8 cellular contexts compared by ENCODE assay signal in the genomic region with DNA sequence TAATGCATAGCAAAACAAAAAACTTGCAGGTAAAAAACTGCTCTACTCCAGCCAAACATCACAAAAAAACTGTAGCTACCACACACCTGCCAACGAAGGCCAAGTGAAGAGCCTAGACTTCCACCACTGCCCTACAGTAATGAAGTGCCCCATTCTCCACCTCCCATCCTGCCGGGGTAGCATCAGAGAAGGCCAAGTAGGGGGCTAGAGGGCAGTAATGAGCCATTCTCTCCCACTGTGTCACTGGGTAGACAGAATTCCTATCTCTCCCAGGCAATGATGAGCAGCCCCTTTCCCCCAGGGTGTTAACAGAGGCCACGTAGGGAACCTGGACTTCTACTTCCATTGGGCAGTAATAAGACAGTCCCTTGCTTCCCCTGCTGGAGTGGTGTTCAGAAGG. TPM values are rescaled to one million over a fixed set of nuclear protein-coding genes. Genes with fewer than 3 reads are reported as not detected.
DNase-seq lines count a peak whose midpoint lies in the region; ATAC-seq and TF ChIP-seq lines count a peak whose summit lies in the region.

No MANE protein-coding gene starts in this region.

- H3K27ac ChIP-seq in brain microvascular endothelial cell (no peak overlapping the region), lower lobe of right lung (no peak overlapping the region)

- H3K27me3 ChIP-seq in brain microvascular endothelial cell (replicated peaks) (no peaks in the 10 kb centered on the region), lower lobe of right lung (ENCODE audit: low read depth) (no peaks in the 10 kb centered on the region)

- ATAC-seq in lower lobe of right lung = peak; percentile 71 to 74
- no peak for ATAC-seq in GM19397 (IDR thresholded peaks at IDR 0.05; ENCODE audit: unreplicated experiment)
- no peak for ATAC-seq in GM18502 (IDR thresholded peaks at IDR 0.05; ENCODE audit: poor library complexity, unreplicated experiment)
- ATAC-seq in GM19455 (IDR thresholded peaks at IDR 0.05; ENCODE audit: unreplicated experiment) = no peak

- peak; percentile 45 to 46 for DNase-seq in AML-193 (lab: John Stamatoyannopoulos, UW)
- no peak for DNase-seq in GM12864 (ENCODE audit: low read depth)
- DNase-seq in NCI-H510A (lab: John Stamatoyannopoulos, UW) = peak; percentile 29
- DNase-seq in brain microvascular endothelial cell = peak; percentile 48
- no peak for DNase-seq in lower lobe of right lung

- peak; percentile 76 for TF ChIP-seq CTCF in GM12864 (IDR thresholded peaks at IDR 0.05; ENCODE audit: low read depth, low read length, missing control alignments)
- peak; percentile 81 for TF ChIP-seq CTCF in brain microvascular endothelial cell (IDR thresholded peaks at IDR 0.05; ENCODE audit: low read depth, low read length, missing control alignments)
- peak; percentile 44 for TF ChIP-seq CTCF in lower lobe of right lung (IDR thresholded peaks at IDR 0.05)

- in situ Hi-C loops in brain microvascular endothelial cell (cut with HindIII; ENCODE audit: low pct_ligation_motif_present, low sequenced_read_pairs) = no loop called here

- H3K9me3 ChIP-seq in lower lobe of right lung = peaks cover 15% of the 10 kb centered on the region

- intact Hi-C loops in lower lobe of right lung (cut with DNase I) = no loop called here

- H3K4me3 ChIP-seq in GM12864 (ENCODE audit: low read depth, low read length) (no peak overlapping the region), brain microvascular endothelial cell (ENCODE audit: low read depth, low read length) (no peak overlapping the region), lower lobe of right lung (no peak overlapping the region)

- no peaks in the 10 kb centered on the region for H3K4me1 ChIP-seq in lower lobe of right lung

- H3K36me3 ChIP-seq in brain microvascular endothelial cell (replicated peaks) (peaks cover 10% of the 10 kb centered on the region), lower lobe of right lung (peaks cover 33% of the 10 kb centered on the region)

RNA-seq across cellular contexts. Expression of a gene that starts 9.5 kb away (rescaled TPM):
- total RNA-seq in lower lobe of right lung = 51.3 TPM

RNA-seq across cellular contexts. Expression of a gene that starts 18.4 kb away (rescaled TPM):
- total RNA-seq in lower lobe of right lung = 21.4 TPM

RNA-seq across cellular contexts. Expression of a gene that starts 28.2 kb away (rescaled TPM):
- total RNA-seq in lower lobe of right lung = 87.3 TPM

Comparison
In these comparisons a context has a peak if more than half of its experiments do, and no peak if none do; other contexts are left out.
1. DNase-seq: peak in AML-193 (2 of 2), NCI-H510A (single experiment) and brain microvascular endothelial cell (single experiment); none in GM12864 (single experiment) and lower lobe of right lung (single experiment).
2. ATAC-seq: peak in lower lobe of right lung (2 of 2); none in GM19397 (single experiment), GM18502 (single experiment) and GM19455 (single experiment).
3. Peak in every context shown above with its lines, with median percentiles within 50 percentile points of each other: CTCF ChIP-seq.